In genomic region chr18:63894367-63894766, GRCh38 we compare ENCODE assay signal across 31 cellular contexts. TPM values are rescaled to one million over a fixed set of nuclear protein-coding genes. Genes with fewer than 3 reads are reported as not detected.
"Had no signal": no experiment of that assay in that cellular context is flagged by ENCODE, and none has a peak within 500 bp of the region (broad histone marks: within the 10 kb centered on the region; RNA-seq: fewer than 3 reads in every experiment).

No MANE protein-coding gene starts in this region.

- H3K36me3 ChIP-seq: adrenal gland, breast epithelium had no signal

- H3K9me3 ChIP-seq: adrenal gland, breast epithelium had no signal

- H3K4me3 ChIP-seq: adrenal gland, breast epithelium had no signal

- H3K9me3 Mint-ChIP-seq: activated naive CD8-positive, alpha-beta T cell treated with anti-CD3 and anti-CD28 coated beads, Interleukin-2, amount 10 ng/mL, durations not matched to agents 7 days and 5 days; WTC11 had no signal

- H3K27ac Mint-ChIP-seq: activated CD8-positive, alpha-beta T cell treated with anti-CD3 and anti-CD28 coated beads, Interleukin-2, amount 10 ng/mL, durations not matched to agents 7 days and 5 days; activated naive CD8-positive, alpha-beta T cell treated with anti-CD3 and anti-CD28 coated beads, Interleukin-2, amount 10 ng/mL, durations not matched to agents 7 days and 5 days; WTC11 had no signal

- H3K4me1 Mint-ChIP-seq: activated naive CD8-positive, alpha-beta T cell treated with anti-CD3 and anti-CD28 coated beads, Interleukin-2, amount 10 ng/mL, durations not matched to agents 7 days and 5 days had no signal

- H3K36me3 Mint-ChIP-seq: activated naive CD8-positive, alpha-beta T cell treated with anti-CD3 and anti-CD28 coated beads, Interleukin-2, amount 10 ng/mL, durations not matched to agents 7 days and 5 days; WTC11 had no signal

- DNase-seq: activated CD4-positive, alpha-beta T cell treated with anti-CD3 and anti-CD28 coated beads for 48 hours; activated CD4-positive, alpha-beta T cell treated with anti-CD3 and anti-CD28 coated beads, Interleukin-2, amount 50 U/mL, for 4 hours; activated CD4-positive, CD25-positive, alpha-beta regulatory T cell treated with anti-CD3 and anti-CD28 coated beads, Interleukin-2, amount 50 U/mL, for 72 hours; activated CD8-positive, alpha-beta memory T cell treated with anti-CD3 and anti-CD28 coated beads, Interleukin-2, amount 50 U/mL, for 48 hours; activated CD8-positive, alpha-beta T cell treated with anti-CD3 and anti-CD28 coated beads, Interleukin-2, amount 10 ng/mL, durations not matched to agents 7 days and 5 days; activated naive CD4-positive, alpha-beta T cell treated with anti-CD3 and anti-CD28 coated beads, Interleukin-2, amount 50 U/mL, for 16 hours; activated naive CD8-positive, alpha-beta T cell treated with anti-CD3 and anti-CD28 coated beads, Interleukin-2, amount 10 ng/mL, durations not matched to agents 7 days and 5 days; activated T-cell treated with anti-CD3 and anti-CD28 coated beads, Interleukin-2, amount 50 U/mL, for 1 hour; adrenal gland; anterior cingulate cortex; central memory CD4-positive, alpha-beta T cell; KG1; NCI-H1092 treated with DMSO at 0.1 percent for 48 hours; NCI-H1417 treated with DMSO at 0.1 percent for 48 hours; NCI-H1694; NCI-H2029; NCI-H2107; NCI-H2171 treated with DMSO at 0.1 percent for 48 hours; NCI-H345; NCI-H510A; NCI-H526 treated with DMSO at 0.1 percent for 48 hours; NCI-H82; SIG-M5; SW 1271 had no signal

- H3K27ac ChIP-seq: adrenal gland, breast epithelium had no signal

- H3K4me1 ChIP-seq: adrenal gland, breast epithelium had no signal

- ATAC-seq: activated CD8-positive, alpha-beta T cell treated with anti-CD3 and anti-CD28 coated beads, Interleukin-2, amount 10 ng/mL, durations not matched to agents 7 days and 5 days; WTC11 had no signal

- H3K4me3 Mint-ChIP-seq: activated CD8-positive, alpha-beta T cell treated with anti-CD3 and anti-CD28 coated beads, Interleukin-2, amount 10 ng/mL, durations not matched to agents 7 days and 5 days; activated naive CD8-positive, alpha-beta T cell treated with anti-CD3 and anti-CD28 coated beads, Interleukin-2, amount 10 ng/mL, durations not matched to agents 7 days and 5 days; WTC11 had no signal

- H3K27me3 ChIP-seq: breast epithelium had no signal

RNA-seq across cellular contexts. Expression of gene SERPINB2, which starts 6.9 kb away (rescaled TPM):
- total RNA-seq: activated CD8-positive, alpha-beta T cell treated with anti-CD3 and anti-CD28 coated beads, Interleukin-2, amount 10 ng/mL, durations not matched to agents 7 days and 5 days; OCI-LY7; T-helper 1 cell treated with Interleukin-12 subunit alpha and Interleukin-12 subunit beta and Interleukin-4 antibody, amounts not matched to agents 30 ng/mL and 1 ng/mL, for 36 hours; WTC11 had no signal

RNA-seq across cellular contexts. Expression of gene SERPINB10, which starts 13.4 kb away (rescaled TPM):
- total RNA-seq: activated CD8-positive, alpha-beta T cell treated with anti-CD3 and anti-CD28 coated beads, Interleukin-2, amount 10 ng/mL, durations not matched to agents 7 days and 5 days; activated naive CD8-positive, alpha-beta T cell treated with anti-CD3 and anti-CD28 coated beads, Interleukin-2, amount 10 ng/mL, durations not matched to agents 7 days and 5 days; adrenal gland; LHCN-M2; M059J; OCI-LY7; T-helper 1 cell treated with Interleukin-12 subunit alpha and Interleukin-12 subunit beta and Interleukin-4 antibody, amounts not matched to agents 30 ng/mL and 1 ng/mL, for 36 hours; WTC11 had no signal
- polyA plus RNA-seq: adrenal gland had no signal

RNA-seq across cellular contexts. Expression of gene HMSD, which starts 54.7 kb away (rescaled TPM):
- total RNA-seq: activated naive CD8-positive, alpha-beta T cell treated with anti-CD3 and anti-CD28 coated beads, Interleukin-2, amount 10 ng/mL, durations not matched to agents 7 days and 5 days; LHCN-M2; OCI-LY7; RPMI7951 had no signal
